In genomic region chr6:32167761-32168262, GRCh38 we compare ENCODE assay signal across 1 cellular context.
A peak's percentile ranks its signal among the peaks of the same experiment; 100 is the strongest.
TF ChIP-seq lines count a peak whose summit lies in the region.

No MANE protein-coding gene starts in this region.

TF ChIP-seq in K562, 482 proteins besides CTCF, POLR2A, EP300 and RAD21 (continued from another document):
- TF ChIP-seq PML (IDR thresholded peaks at IDR 0.05; ENCODE audit: low read length) = peak; percentile 83
- TF ChIP-seq ZNF347 (CRISPR knock-in tag; IDR thresholded peaks at IDR 0.05; ENCODE audit: low read depth) = no peak
- TF ChIP-seq ZNF324 (CRISPR knock-in tag; IDR thresholded peaks at IDR 0.05) = no peak
- TF ChIP-seq TCF3 (CRISPR knock-in tag; IDR thresholded peaks at IDR 0.05) = peak; percentile 98
- no peak for TF ChIP-seq ZNF696 (CRISPR knock-in tag; conservative IDR thresholded peaks at IDR 0.05)
- TF ChIP-seq NCOA1 (IDR thresholded peaks at IDR 0.05; ENCODE audit: low read depth) = peak; percentile 87; the same call in 1 of the 2 replicates
- no peak for TF ChIP-seq NFYB (IDR thresholded peaks at IDR 0.05; ENCODE audit: extremely low read depth, insufficient read length)
- TF ChIP-seq ZNF184 (CRISPR knock-in tag; IDR thresholded peaks at IDR 0.05) = no peak
- TF ChIP-seq, protein P1, sequence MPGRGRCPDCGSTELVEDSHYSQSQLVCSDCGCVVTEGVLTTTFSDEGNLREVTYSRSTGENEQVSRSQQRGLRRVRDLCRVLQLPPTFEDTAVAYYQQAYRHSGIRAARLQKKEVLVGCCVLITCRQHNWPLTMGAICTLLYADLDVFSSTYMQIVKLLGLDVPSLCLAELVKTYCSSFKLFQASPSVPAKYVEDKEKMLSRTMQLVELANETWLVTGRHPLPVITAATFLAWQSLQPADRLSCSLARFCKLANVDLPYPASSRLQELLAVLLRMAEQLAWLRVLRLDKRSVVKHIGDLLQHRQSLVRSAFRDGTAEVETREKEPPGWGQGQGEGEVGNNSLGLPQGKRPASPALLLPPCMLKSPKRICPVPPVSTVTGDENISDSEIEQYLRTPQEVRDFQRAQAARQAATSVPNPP (IDR thresholded peaks at IDR 0.05; ENCODE audit: borderline replicate concordance, insufficient read depth, insufficient read length) = no peak
- TF ChIP-seq XRCC4 (IDR thresholded peaks at IDR 0.05; ENCODE audit: extremely low read depth, insufficient read depth, insufficient read length) = no peak
